ENCODE assay signal across 24 cellular contexts in the genomic region with DNA sequence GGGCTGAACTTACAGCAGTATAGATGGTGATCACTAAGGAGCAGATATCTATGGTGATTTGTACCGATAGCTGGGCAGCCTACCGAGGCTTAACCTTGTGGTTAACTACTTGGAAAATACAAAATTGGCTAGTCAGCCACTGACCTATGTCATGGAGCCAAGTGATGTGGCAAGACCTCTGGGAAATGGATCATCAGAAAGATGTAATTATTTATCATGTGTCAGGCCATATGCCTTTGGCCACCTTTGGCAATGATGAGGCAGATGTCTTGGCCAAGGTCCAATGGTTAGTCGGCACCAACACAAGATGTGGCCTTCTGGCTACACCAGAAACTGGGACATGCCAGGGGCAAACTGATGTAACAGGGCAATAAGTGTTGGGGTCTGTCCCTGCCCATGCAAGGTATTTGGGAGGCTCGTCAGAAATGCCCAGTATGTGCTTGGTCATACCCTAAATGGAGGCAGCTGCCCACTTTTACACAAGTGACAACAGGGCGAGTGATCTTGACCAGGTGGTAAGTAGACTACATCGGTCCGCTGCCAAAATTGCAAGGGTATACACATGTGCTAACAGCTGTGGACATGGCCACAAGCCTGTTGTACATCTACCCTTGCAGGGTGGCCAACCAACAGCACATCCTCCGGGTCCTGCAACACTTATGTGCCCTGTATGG.
"Had no signal": no experiment of that assay in that cellular context is flagged by ENCODE, and none has a peak within 500 bp of the region (broad histone marks: within the 10 kb centered on the region; RNA-seq: fewer than 3 reads in every experiment).

No MANE protein-coding gene starts in this region.

- H3K9me3 ChIP-seq: breast epithelium, esophagus muscularis mucosa, suprapubic skin, transverse colon, uterus had no signal

- DNase-seq: activated CD4-positive, alpha-beta T cell treated with anti-CD3 and anti-CD28 coated beads, Interleukin-2, amount 50 U/mL, for 1 hour; activated CD8-positive, alpha-beta memory T cell treated with anti-CD3 and anti-CD28 coated beads for 24 hours; activated CD8-positive, alpha-beta memory T cell treated with anti-CD3 and anti-CD28 coated beads, Interleukin-2, amount 50 U/mL, for 48 hours; activated effector memory CD4-positive, alpha-beta T cell treated with Interleukin-2 at 50 U/mL for 16 hours; activated naive CD4-positive, alpha-beta T cell treated with anti-CD3 and anti-CD28 coated beads, Interleukin-2, amount 10 ng/mL, durations not matched to agents 7 days and 5 days; activated T-cell treated with anti-CD3 and anti-CD28 coated beads, Interleukin-2, amount 50 U/mL, for 48 hours; effector CD4-positive, alpha-beta T cell; foreskin melanocyte; glutamatergic neuron; hippocampal formation; islet precursor cell; left colon; nephron progenitor cell; nucleus accumbens; retina; stimulated activated CD4-positive, alpha-beta T cell treated with anti-CD3 and anti-CD28 coated beads, Interleukin-2, amount 100 ng/mL, for 24 hours; stimulated activated naive CD4-positive, alpha-beta T cell treated with Interleukin-2 at 50 U/mL for 16 hours; transverse colon; uterus had no signal

- H3K27ac ChIP-seq: breast epithelium, esophagus muscularis mucosa, suprapubic skin, transverse colon, uterus had no signal

- H3K27me3 ChIP-seq: breast epithelium, esophagus muscularis mucosa, suprapubic skin, transverse colon, uterus had no signal

- H3K36me3 ChIP-seq: breast epithelium, transverse colon, uterus had no signal

- ATAC-seq: activated CD4-positive, CD25-positive, alpha-beta regulatory T cell treated with anti-CD3 and anti-CD28 coated beads, Interleukin-2, amount 50 U/mL, for 24 hours; left colon had no signal

- H3K4me1 ChIP-seq: breast epithelium, esophagus muscularis mucosa, suprapubic skin, uterus had no signal

- H3K4me3 ChIP-seq: breast epithelium, esophagus muscularis mucosa, lung, suprapubic skin, transverse colon, uterus had no signal
